ENCODE assay signal across 2 cellular contexts in the genomic region with DNA sequence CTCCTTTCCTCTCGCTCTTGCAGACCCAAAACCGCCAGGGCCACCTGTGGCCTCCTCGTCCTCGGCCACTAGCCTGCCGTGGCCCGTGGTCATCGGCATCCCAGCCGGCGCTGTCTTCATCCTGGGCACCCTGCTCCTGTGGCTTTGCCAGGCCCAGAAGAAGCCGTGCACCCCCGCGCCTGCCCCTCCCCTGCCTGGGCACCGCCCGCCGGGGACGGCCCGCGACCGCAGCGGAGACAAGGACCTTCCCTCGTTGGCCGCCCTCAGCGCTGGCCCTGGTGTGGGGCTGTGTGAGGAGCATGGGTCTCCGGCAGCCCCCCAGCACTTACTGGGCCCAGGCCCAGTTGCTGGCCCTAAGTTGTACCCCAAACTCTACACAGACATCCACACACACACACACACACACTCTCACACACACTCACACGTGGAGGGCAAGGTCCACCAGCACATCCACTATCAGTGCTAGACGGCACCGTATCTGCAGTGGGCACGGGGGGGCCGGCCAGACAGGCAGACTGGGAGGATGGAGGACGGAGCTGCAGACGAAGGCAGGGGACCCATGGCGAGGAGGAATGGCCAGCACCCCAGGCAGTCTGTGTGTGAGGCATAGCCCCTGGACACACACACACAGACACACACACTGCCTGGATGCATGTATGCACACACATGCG.
TF ChIP-seq lines count a peak whose summit lies in the region.

No MANE protein-coding gene starts in this region.

TF ChIP-seq in HEK293, 187 proteins besides CTCF, POLR2A, EP300 and RAD21:
- TF ChIP-seq ZNF785 (tag by site-specific recombination; IDR thresholded peaks at IDR 0.05), result no peak
- TF ChIP-seq ZNF157 (tag by site-specific recombination; IDR thresholded peaks at IDR 0.05), result peak; percentile 79
- TF ChIP-seq, protein P1, sequence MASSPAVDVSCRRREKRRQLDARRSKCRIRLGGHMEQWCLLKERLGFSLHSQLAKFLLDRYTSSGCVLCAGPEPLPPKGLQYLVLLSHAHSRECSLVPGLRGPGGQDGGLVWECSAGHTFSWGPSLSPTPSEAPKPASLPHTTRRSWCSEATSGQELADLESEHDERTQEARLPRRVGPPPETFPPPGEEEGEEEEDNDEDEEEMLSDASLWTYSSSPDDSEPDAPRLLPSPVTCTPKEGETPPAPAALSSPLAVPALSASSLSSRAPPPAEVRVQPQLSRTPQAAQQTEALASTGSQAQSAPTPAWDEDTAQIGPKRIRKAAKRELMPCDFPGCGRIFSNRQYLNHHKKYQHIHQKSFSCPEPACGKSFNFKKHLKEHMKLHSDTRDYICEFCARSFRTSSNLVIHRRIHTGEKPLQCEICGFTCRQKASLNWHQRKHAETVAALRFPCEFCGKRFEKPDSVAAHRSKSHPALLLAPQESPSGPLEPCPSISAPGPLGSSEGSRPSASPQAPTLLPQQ (tag by site-specific recombination; IDR thresholded peaks at IDR 0.05), result no peak
- TF ChIP-seq, protein P2, sequence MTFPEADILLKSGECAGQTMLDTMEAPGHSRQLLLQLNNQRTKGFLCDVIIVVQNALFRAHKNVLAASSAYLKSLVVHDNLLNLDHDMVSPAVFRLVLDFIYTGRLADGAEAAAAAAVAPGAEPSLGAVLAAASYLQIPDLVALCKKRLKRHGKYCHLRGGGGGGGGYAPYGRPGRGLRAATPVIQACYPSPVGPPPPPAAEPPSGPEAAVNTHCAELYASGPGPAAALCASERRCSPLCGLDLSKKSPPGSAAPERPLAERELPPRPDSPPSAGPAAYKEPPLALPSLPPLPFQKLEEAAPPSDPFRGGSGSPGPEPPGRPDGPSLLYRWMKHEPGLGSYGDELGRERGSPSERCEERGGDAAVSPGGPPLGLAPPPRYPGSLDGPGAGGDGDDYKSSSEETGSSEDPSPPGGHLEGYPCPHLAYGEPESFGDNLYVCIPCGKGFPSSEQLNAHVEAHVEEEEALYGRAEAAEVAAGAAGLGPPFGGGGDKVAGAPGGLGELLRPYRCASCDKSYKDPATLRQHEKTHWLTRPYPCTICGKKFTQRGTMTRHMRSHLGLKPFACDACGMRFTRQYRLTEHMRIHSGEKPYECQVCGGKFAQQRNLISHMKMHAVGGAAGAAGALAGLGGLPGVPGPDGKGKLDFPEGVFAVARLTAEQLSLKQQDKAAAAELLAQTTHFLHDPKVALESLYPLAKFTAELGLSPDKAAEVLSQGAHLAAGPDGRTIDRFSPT (tag by site-specific recombination; IDR thresholded peaks at IDR 0.05), result peak; percentile 23; the same call in 1 of the 2 replicates
- TF ChIP-seq GLIS2 (tag by site-specific recombination; IDR thresholded peaks at IDR 0.05), result peak; percentile 23; the same call in 1 of the 2 replicates
- no peak for TF ChIP-seq ZNF248 (tag by site-specific recombination; IDR thresholded peaks at IDR 0.05)
- TF ChIP-seq, protein P3, sequence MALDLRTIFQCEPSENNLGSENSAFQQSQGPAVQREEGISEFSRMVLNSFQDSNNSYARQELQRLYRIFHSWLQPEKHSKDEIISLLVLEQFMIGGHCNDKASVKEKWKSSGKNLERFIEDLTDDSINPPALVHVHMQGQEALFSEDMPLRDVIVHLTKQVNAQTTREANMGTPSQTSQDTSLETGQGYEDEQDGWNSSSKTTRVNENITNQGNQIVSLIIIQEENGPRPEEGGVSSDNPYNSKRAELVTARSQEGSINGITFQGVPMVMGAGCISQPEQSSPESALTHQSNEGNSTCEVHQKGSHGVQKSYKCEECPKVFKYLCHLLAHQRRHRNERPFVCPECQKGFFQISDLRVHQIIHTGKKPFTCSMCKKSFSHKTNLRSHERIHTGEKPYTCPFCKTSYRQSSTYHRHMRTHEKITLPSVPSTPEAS (tag by site-specific recombination; IDR thresholded peaks at IDR 0.05), result 0 out of 2 replicates have a peak, but pooled peaks have one; percentile 44
TF ChIP-seq in HEK293: peak in this region for 4.

TF ChIP-seq in K562, 482 proteins besides CTCF, POLR2A, EP300 and RAD21:
- TF ChIP-seq ZNF232 (CRISPR knock-in tag; IDR thresholded peaks at IDR 0.05) (no peak), POLR2G (IDR thresholded peaks at IDR 0.05; ENCODE audit: low read depth, low read length) (peak; percentile 10)
